ENCODE assay signal across 9 cellular contexts in genomic region chr9:136312436-136312835, GRCh38. TPM values are rescaled to one million over a fixed set of nuclear protein-coding genes. Genes with fewer than 3 reads are reported as not detected.
DNase-seq lines count a peak whose midpoint lies in the region; ATAC-seq and TF ChIP-seq lines count a peak whose summit lies in the region.
"Had no signal": no experiment of that assay in that cellular context is flagged by ENCODE, and none has a peak within 500 bp of the region (broad histone marks: within the 10 kb centered on the region; RNA-seq: fewer than 3 reads in every experiment).

No MANE protein-coding gene starts in this region.

- no peak for DNase-seq in AG09309 (ENCODE audit: low read depth)
- DNase-seq in GM20000 (ENCODE audit: low spot score): peak; percentile 72
- peak; percentile 15 for DNase-seq in T-helper 9 cell
- DNase-seq in choroid plexus epithelial cell (ENCODE audit: low read depth): peak; percentile 61
- DNase-seq in lung microvascular endothelial cell (ENCODE audit: low read depth in 2 of 2): peak; percentile 53 to 68
- peak in 1 of 2 donors; percentile 46 for DNase-seq in uterus

- H3K4me3 Mint-ChIP-seq in stimulated activated memory B cell treated with anti-CD40 and anti-IgM and Interleukin-4, amounts not matched to agents 10 μg/mL and 1 μg/mL and 100 μg/mL, for 72 hours: no peak overlapping the region
- H3K4me3 Mint-ChIP-seq: effector memory CD8-positive, alpha-beta T cell had no signal

- no peak overlapping the region for H3K27ac ChIP-seq in uterus

- H3K9me3 ChIP-seq in uterus: no peaks in the 10 kb centered on the region

- peaks cover 18% of the 10 kb centered on the region for H3K9me3 Mint-ChIP-seq in stimulated activated memory B cell treated with anti-CD40 and anti-IgM and Interleukin-4, amounts not matched to agents 10 μg/mL and 1 μg/mL and 100 μg/mL, for 72 hours

- H3K36me3 Mint-ChIP-seq in stimulated activated memory B cell treated with anti-CD40 and anti-IgM and Interleukin-4, amounts not matched to agents 10 μg/mL and 1 μg/mL and 100 μg/mL, for 72 hours: peaks cover 8% of the 10 kb centered on the region

- no peak for ATAC-seq in stimulated activated memory B cell treated with anti-CD40 and anti-IgM and Interleukin-4, amounts not matched to agents 10 μg/mL and 1 μg/mL and 100 μg/mL, for 72 hours
- no peak for ATAC-seq in HG03139 (IDR thresholded peaks at IDR 0.05; ENCODE audit: unreplicated experiment)
- ATAC-seq: effector memory CD8-positive, alpha-beta T cell had no signal

- intact Hi-C loops in uterus (cut with DNase I; ENCODE audit: low total_unique reads): no loop called here

- H3K4me3 ChIP-seq in AG09309 (ENCODE audit: control insufficient read depth, low read depth, low read length): no peak overlapping the region
- H3K4me3 ChIP-seq in choroid plexus epithelial cell (ENCODE audit: low read depth, low read length): no peak overlapping the region
- H3K4me3 ChIP-seq in uterus: no peak overlapping the region

- TF ChIP-seq POLR2A in uterus (IDR thresholded peaks at IDR 0.05): no peak

- peaks cover 33% of the 10 kb centered on the region for H3K27me3 Mint-ChIP-seq in stimulated activated memory B cell treated with anti-CD40 and anti-IgM and Interleukin-4, amounts not matched to agents 10 μg/mL and 1 μg/mL and 100 μg/mL, for 72 hours
- H3K27me3 Mint-ChIP-seq: effector memory CD8-positive, alpha-beta T cell had no signal

- H3K27ac Mint-ChIP-seq in stimulated activated memory B cell treated with anti-CD40 and anti-IgM and Interleukin-4, amounts not matched to agents 10 μg/mL and 1 μg/mL and 100 μg/mL, for 72 hours: no peak overlapping the region
- H3K27ac Mint-ChIP-seq: effector memory CD8-positive, alpha-beta T cell had no signal

- peak; percentile 88 for TF ChIP-seq CTCF in AG09309 (IDR thresholded peaks at IDR 0.05; ENCODE audit: control insufficient read depth, insufficient read depth, low read depth, low read length, missing control alignments)
- TF ChIP-seq CTCF in GM20000 (IDR thresholded peaks at IDR 0.05; ENCODE audit: extremely low read depth, missing control alignments): peak; percentile 34
- TF ChIP-seq CTCF in choroid plexus epithelial cell (conservative IDR thresholded peaks at IDR 0.05; ENCODE audit: low read depth, low read length): peak; percentile 78
- peak; percentile 23 to 78 (median 59) for TF ChIP-seq CTCF in uterus (IDR thresholded peaks at IDR 0.05)

- peaks cover 1% of the 10 kb centered on the region for H3K4me1 Mint-ChIP-seq in stimulated activated memory B cell treated with anti-CD40 and anti-IgM and Interleukin-4, amounts not matched to agents 10 μg/mL and 1 μg/mL and 100 μg/mL, for 72 hours

- H3K36me3 ChIP-seq in uterus: no peaks in the 10 kb centered on the region

- H3K27me3 ChIP-seq in uterus: no peaks in the 10 kb centered on the region

- no peaks in the 10 kb centered on the region for H3K4me1 ChIP-seq in uterus

RNA-seq across cellular contexts. Expression of gene CCDC187, which starts 8.5 kb away (rescaled TPM):
- total RNA-seq in lung microvascular endothelial cell: not detected in 2 replicates
- 1 to 10 TPM in 2 of 4 donors, under 1 TPM in 2; 0.27 to 5.1 (median 2.2) TPM for total RNA-seq in uterus

RNA-seq across cellular contexts. Expression of gene GPSM1, which starts 14.9 kb away (rescaled TPM):
- total RNA-seq in lung microvascular endothelial cell (14.8 and 30.2 TPM in 2 replicates), uterus (10 to 100 TPM in 2 of 4 donors, 1 to 10 TPM in 2; 4.4 to 43.6 (median 24.1) TPM)

RNA-seq across cellular contexts. Expression of gene DNLZ, which starts 51.1 kb away (rescaled TPM):
- 14.6 and 14.9 TPM in 2 replicates for total RNA-seq in lung microvascular endothelial cell
- 10 to 100 TPM in 3 of 4 donors, 1 to 10 TPM in 1; 6.8 to 29.4 (median 27.3) TPM for total RNA-seq in uterus

Comparison
In these comparisons a context has a peak if more than half of its experiments do, and no peak if none do; other contexts are left out.
1. CTCF ChIP-seq: peak in every context shown above with its lines; median percentile 88 in AG09309; 78 in choroid plexus epithelial cell; 59 in uterus; 34 in GM20000.